ENCODE assay signal across 8 cellular contexts in genomic region chr9:114506082-114506390, GRCh38. TPM values are rescaled to one million over a fixed set of nuclear protein-coding genes. Genes with fewer than 3 reads are reported as not detected.
DNase-seq lines count a peak whose midpoint lies in the region; ATAC-seq and TF ChIP-seq lines count a peak whose summit lies in the region.

No MANE protein-coding gene starts in this region.

- peaks cover 0 to 2% (median 0%) of the 10 kb centered on the region in 11 donors for H3K9me3 Mint-ChIP-seq in naive thymus-derived CD4-positive, alpha-beta T cell

- POLR2A ChIA-PET in naive thymus-derived CD4-positive, alpha-beta T cell (lab: Charles Lee) = interaction anchor here (0.7 to 2.9 kb wide), 3 partner anchors 106 to 119 kb away, joined by 3 to 11 read pairs (median 3); partner anchors contain the start of gene AKNA

- H3K36me3 Mint-ChIP-seq in naive thymus-derived CD4-positive, alpha-beta T cell = no peaks in the 10 kb centered on the region

- H3K36me3 ChIP-seq in colonic mucosa = no peaks in the 10 kb centered on the region
- no peaks in the 10 kb centered on the region for H3K36me3 ChIP-seq in naive thymus-derived CD4-positive, alpha-beta T cell (ENCODE audit: control insufficient read depth in 2 of 3, insufficient read depth in 3 of 3, low read length in 3 of 3)
- no peaks in the 10 kb centered on the region for H3K36me3 ChIP-seq in adrenal gland (replicated peaks in 1 of 2)

- TF ChIP-seq CTCF in AG09309 (IDR thresholded peaks at IDR 0.05; ENCODE audit: control insufficient read depth, insufficient read depth, low read depth, low read length, missing control alignments) (no peak), LNCaP clone FGC (IDR thresholded peaks at IDR 0.05; ENCODE audit: control insufficient read depth, extremely low read depth, insufficient read depth) (no peak), colonic mucosa (IDR thresholded peaks at IDR 0.05) (no peak), adrenal gland (IDR thresholded peaks at IDR 0.05) (no peak)

- peaks cover 0 to 84% (median 36%) of the 10 kb centered on the region in 5 donors for H3K27me3 Mint-ChIP-seq in naive thymus-derived CD4-positive, alpha-beta T cell

- peak overlapping the region; percentile 83 to 90 (median 88) for H3K4me3 Mint-ChIP-seq in naive thymus-derived CD4-positive, alpha-beta T cell

- intact Hi-C loops in colonic mucosa (cut with DNase I) = no loop called here
- intact Hi-C loops in naive thymus-derived CD4-positive, alpha-beta T cell (cut with micrococcal nuclease) = loop anchor here (2.0 to 10.0 kb wide), 6 partner anchors 54 to 421 kb away; partner anchors contain the start of gene COL27A1 (in 1 of the 2)
- intact Hi-C loops in adrenal gland (cut with DNase I) = loop anchor here in 1 of 2 donors (10.0 kb wide), 2 partner anchors 89 to 161 kb away; no protein-coding TSS in a partner anchor

- no peak for TF ChIP-seq POLR2A in adrenal gland (IDR thresholded peaks at IDR 0.05)

- peak overlapping the region; percentile 52 to 80 for H3K9ac ChIP-seq in colonic mucosa (ENCODE audit: low read depth in 2 of 2, low read length in 2 of 2)

- H3K27ac Mint-ChIP-seq in naive thymus-derived CD4-positive, alpha-beta T cell = peak overlapping the region; percentile 55 to 94 (median 87)

- CTCF ChIA-PET in naive thymus-derived CD4-positive, alpha-beta T cell (lab: Charles Lee) = interaction anchor here (1.7 to 2.2 kb wide), 2 partner anchors 98 to 101 kb away, joined by 9 to 15 read pairs; no protein-coding TSS in a partner anchor

- H3K9me3 ChIP-seq in colonic mucosa = no peaks in the 10 kb centered on the region
- no peaks in the 10 kb centered on the region for H3K9me3 ChIP-seq in naive thymus-derived CD4-positive, alpha-beta T cell (ENCODE audit: control insufficient read depth in 2 of 3, low read length in 3 of 3)
- no peaks in the 10 kb centered on the region for H3K9me3 ChIP-seq in adrenal gland (replicated peaks in 1 of 3)

- peaks cover 3% of the 10 kb centered on the region for H3K4me1 ChIP-seq in colonic mucosa
- peaks cover 14 to 29% of the 10 kb centered on the region in 2 donors for H3K4me1 ChIP-seq in naive thymus-derived CD4-positive, alpha-beta T cell (ENCODE audit: control insufficient read depth in 2 of 2, insufficient read depth in 2 of 2, low read length in 2 of 2)
- peaks cover 7 to 10% of the 10 kb centered on the region in 2 donors for H3K4me1 ChIP-seq in adrenal gland (replicated peaks in 1 of 2)

- DNase-seq in AG09309 (ENCODE audit: low read depth) (no peak), LNCaP clone FGC (ENCODE audit: low read depth) (no peak), colonic mucosa (no peak), AML-193 (lab: John Stamatoyannopoulos, UW) (no peak), NCI-H1694 (lab: John Stamatoyannopoulos, UW) (no peak), adrenal gland (no peak)
- no peak for DNase-seq in naive thymus-derived CD4-positive, alpha-beta T cell
- DNase-seq in NK-92 treated with Interleukin-12 subunit alpha and Interleukin-12 subunit beta, amount 100 ng/mL, for 24 hours (lab: John Stamatoyannopoulos, UW) = no peak

- H3K4me3 ChIP-seq in AG09309 (ENCODE audit: control insufficient read depth, low read depth, low read length) = peak overlapping the region; percentile 93
- peak overlapping the region; percentile 78 for H3K4me3 ChIP-seq in LNCaP clone FGC (ENCODE audit: low read depth, low read length)
- peak overlapping the region; percentile 61 for H3K4me3 ChIP-seq in colonic mucosa
- H3K4me3 ChIP-seq in naive thymus-derived CD4-positive, alpha-beta T cell (ENCODE audit: low read length) = peak overlapping the region; percentile 59
- peak overlapping the region in 2 of 4 donors; percentile 29 to 74 for H3K4me3 ChIP-seq in adrenal gland

- H3K27ac ChIP-seq in colonic mucosa (no peak overlapping the region), adrenal gland (peak overlapping the region in 2 of 5 donors; percentile 52 to 92)
- H3K27ac ChIP-seq in naive thymus-derived CD4-positive, alpha-beta T cell (ENCODE audit: low read depth, low read length) = peak overlapping the region; percentile 57

- peaks cover 5 to 26% (median 22%) of the 10 kb centered on the region in 7 donors for H3K4me1 Mint-ChIP-seq in naive thymus-derived CD4-positive, alpha-beta T cell

- no peak for ATAC-seq in naive thymus-derived CD4-positive, alpha-beta T cell

- WGBS in adrenal gland, 4 donors = 54 to 68% (median 61%) methylated on average over 7 of the region's 7 CpGs

- H3K27me3 ChIP-seq in colonic mucosa (no peaks in the 10 kb centered on the region), adrenal gland (no peaks in the 10 kb centered on the region)
- no peaks in the 10 kb centered on the region for H3K27me3 ChIP-seq in naive thymus-derived CD4-positive, alpha-beta T cell (ENCODE audit: control insufficient read depth in 2 of 2, insufficient read depth in 2 of 2, low read length in 2 of 2)

RNA-seq across cellular contexts. Expression of gene WHRN, which starts 0.8 kb away (rescaled TPM):
- total RNA-seq in colonic mucosa (1 to 10 TPM; 3.3 to 3.6 TPM), adrenal gland (100 to 1,000 TPM in 4 of 8 donors, 10 to 100 TPM in 4; 67.2 to 154 (median 96.4) TPM)
- total RNA-seq in naive thymus-derived CD4-positive, alpha-beta T cell = 10 to 100 TPM in 2 of 5 experiments, 1 to 10 TPM in 3; 1.1 to 24.0 (median 3.0) TPM
- under 1 TPM in 1 of 2 donors, not detected in 1; 0.12 TPM for polyA plus RNA-seq in naive thymus-derived CD4-positive, alpha-beta T cell
- polyA plus RNA-seq in adrenal gland = 100 to 1,000 TPM in 2 of 3 donors, 10 to 100 TPM in 1; 34.8 to 359 (median 247) TPM
